In the genomic region with DNA sequence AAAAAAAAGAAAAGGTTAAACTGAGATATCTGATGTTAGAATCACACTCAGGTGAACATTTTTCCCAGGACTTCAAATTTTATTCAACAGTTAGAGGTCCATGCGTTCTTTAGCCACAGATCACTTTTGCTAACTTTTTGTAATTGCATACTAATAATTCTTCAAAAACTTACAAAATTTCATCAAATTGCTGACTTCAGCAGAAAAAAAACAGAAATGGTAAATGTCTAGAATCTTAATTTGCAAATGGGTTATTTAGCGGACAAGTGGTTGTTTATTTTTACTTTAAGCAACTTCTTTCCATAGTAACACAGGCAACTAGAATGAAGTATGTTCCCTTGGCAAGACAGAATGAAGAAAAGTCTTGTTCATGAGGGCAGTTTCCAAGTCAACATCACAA, we compare ENCODE assay signal across 2 cellular contexts.
TF ChIP-seq lines count a peak whose summit lies in the region.

No MANE protein-coding gene starts in this region.

TF ChIP-seq in IMR-90, 13 proteins besides CTCF, POLR2A, EP300 and RAD21:
- TF ChIP-seq ELK1 (IDR thresholded peaks at IDR 0.05; ENCODE audit: borderline replicate concordance, low read depth, low read length) (no peak), MAFK (IDR thresholded peaks at IDR 0.05; ENCODE audit: low read depth, low read length) (peak; percentile 99), NFE2L2 (IDR thresholded peaks at IDR 0.05; ENCODE audit: low read depth, low read length) (no peak), BHLHE40 (IDR thresholded peaks at IDR 0.05; ENCODE audit: low read depth, low read length) (no peak), MXI1 (IDR thresholded peaks at IDR 0.05; ENCODE audit: borderline replicate concordance, low read depth, low read length) (no peak), SMC3 (IDR thresholded peaks at IDR 0.05; ENCODE audit: low read depth, low read length) (no peak)

TF ChIP-seq in H1, 55 proteins besides CTCF, POLR2A, EP300 and RAD21:
- TF ChIP-seq JUND (IDR thresholded peaks at IDR 0.05; ENCODE audit: low read length): no peak
- TF ChIP-seq MAFK (IDR thresholded peaks at IDR 0.05; ENCODE audit: low read depth, low read length): peak; percentile 74; the same call in 1 of the 2 replicates
